ENCODE assay signal across 1 cellular context in genomic region chr1:158732524-158732923, GRCh38.
TF ChIP-seq lines count a peak whose summit lies in the region.

No MANE protein-coding gene starts in this region.

TF ChIP-seq in K562, 482 proteins besides CTCF, POLR2A, EP300 and RAD21 (continued from another document):
- TF ChIP-seq, protein P1, sequence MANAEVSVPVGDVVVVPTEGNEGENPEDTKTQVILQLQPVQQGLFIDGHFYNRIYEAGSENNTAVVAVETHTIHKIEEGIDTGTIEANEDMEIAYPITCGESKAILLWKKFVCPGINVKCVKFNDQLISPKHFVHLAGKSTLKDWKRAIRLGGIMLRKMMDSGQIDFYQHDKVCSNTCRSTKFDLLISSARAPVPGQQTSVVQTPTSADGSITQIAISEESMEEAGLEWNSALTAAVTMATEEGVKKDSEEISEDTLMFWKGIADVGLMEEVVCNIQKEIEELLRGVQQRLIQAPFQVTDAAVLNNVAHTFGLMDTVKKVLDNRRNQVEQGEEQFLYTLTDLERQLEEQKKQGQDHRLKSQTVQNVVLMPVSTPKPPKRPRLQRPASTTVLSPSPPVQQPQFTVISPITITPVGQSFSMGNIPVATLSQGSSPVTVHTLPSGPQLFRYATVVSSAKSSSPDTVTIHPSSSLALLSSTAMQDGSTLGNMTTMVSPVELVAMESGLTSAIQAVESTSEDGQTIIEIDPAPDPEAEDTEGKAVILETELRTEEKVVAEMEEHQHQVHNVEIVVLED (CRISPR knock-in tag; IDR thresholded peaks at IDR 0.05) = no peak
- peak; percentile 51; the same call in 1 of the 2 replicates for TF ChIP-seq SOX6 (IDR thresholded peaks at IDR 0.05)
- TF ChIP-seq, protein P2, sequence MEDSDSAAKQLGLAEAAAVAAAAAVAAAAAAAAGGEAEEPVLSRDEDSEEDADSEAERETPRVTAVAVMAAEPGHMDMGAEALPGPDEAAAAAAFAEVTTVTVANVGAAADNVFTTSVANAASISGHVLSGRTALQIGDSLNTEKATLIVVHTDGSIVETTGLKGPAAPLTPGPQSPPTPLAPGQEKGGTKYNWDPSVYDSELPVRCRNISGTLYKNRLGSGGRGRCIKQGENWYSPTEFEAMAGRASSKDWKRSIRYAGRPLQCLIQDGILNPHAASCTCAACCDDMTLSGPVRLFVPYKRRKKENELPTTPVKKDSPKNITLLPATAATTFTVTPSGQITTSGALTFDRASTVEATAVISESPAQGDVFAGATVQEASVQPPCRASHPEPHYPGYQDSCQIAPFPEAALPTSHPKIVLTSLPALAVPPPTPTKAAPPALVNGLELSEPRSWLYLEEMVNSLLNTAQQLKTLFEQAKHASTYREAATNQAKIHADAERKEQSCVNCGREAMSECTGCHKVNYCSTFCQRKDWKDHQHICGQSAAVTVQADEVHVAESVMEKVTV (CRISPR knock-in tag; IDR thresholded peaks at IDR 0.05) = no peak
- TF ChIP-seq, protein P3, sequence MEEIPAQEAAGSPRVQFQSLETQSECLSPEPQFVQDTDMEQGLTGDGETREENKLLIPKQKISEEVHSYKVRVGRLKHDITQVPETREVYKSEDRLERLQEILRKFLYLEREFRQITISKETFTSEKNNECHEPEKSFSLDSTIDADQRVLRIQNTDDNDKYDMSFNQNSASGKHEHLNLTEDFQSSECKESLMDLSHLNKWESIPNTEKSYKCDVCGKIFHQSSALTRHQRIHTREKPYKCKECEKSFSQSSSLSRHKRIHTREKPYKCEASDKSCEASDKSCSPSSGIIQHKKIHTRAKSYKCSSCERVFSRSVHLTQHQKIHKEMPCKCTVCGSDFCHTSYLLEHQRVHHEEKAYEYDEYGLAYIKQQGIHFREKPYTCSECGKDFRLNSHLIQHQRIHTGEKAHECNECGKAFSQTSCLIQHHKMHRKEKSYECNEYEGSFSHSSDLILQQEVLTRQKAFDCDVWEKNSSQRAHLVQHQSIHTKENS (CRISPR knock-in tag; IDR thresholded peaks at IDR 0.05) = no peak
- no peak for TF ChIP-seq CTCFL (IDR thresholded peaks at IDR 0.05; ENCODE audit: borderline replicate concordance, insufficient read depth, low read depth, low read length, poor library complexity, severe bottlenecking)
- TF ChIP-seq, protein P4, sequence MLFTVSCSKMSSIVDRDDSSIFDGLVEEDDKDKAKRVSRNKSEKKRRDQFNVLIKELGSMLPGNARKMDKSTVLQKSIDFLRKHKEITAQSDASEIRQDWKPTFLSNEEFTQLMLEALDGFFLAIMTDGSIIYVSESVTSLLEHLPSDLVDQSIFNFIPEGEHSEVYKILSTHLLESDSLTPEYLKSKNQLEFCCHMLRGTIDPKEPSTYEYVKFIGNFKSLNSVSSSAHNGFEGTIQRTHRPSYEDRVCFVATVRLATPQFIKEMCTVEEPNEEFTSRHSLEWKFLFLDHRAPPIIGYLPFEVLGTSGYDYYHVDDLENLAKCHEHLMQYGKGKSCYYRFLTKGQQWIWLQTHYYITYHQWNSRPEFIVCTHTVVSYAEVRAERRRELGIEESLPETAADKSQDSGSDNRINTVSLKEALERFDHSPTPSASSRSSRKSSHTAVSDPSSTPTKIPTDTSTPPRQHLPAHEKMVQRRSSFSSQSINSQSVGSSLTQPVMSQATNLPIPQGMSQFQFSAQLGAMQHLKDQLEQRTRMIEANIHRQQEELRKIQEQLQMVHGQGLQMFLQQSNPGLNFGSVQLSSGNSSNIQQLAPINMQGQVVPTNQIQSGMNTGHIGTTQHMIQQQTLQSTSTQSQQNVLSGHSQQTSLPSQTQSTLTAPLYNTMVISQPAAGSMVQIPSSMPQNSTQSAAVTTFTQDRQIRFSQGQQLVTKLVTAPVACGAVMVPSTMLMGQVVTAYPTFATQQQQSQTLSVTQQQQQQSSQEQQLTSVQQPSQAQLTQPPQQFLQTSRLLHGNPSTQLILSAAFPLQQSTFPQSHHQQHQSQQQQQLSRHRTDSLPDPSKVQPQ (CRISPR knock-in tag; IDR thresholded peaks at IDR 0.05; ENCODE audit: borderline replicate concordance) = no peak
- TF ChIP-seq TCF3 (CRISPR knock-in tag; IDR thresholded peaks at IDR 0.05) = peak; percentile 73
- no peak for TF ChIP-seq NR4A1 (CRISPR knock-in tag; IDR thresholded peaks at IDR 0.05)
- no peak for TF ChIP-seq NR4A1 (tag; IDR thresholded peaks at IDR 0.05)
- no peak for TF ChIP-seq RUNX1 (IDR thresholded peaks at IDR 0.05; ENCODE audit: low read depth)
- TF ChIP-seq, protein P5, sequence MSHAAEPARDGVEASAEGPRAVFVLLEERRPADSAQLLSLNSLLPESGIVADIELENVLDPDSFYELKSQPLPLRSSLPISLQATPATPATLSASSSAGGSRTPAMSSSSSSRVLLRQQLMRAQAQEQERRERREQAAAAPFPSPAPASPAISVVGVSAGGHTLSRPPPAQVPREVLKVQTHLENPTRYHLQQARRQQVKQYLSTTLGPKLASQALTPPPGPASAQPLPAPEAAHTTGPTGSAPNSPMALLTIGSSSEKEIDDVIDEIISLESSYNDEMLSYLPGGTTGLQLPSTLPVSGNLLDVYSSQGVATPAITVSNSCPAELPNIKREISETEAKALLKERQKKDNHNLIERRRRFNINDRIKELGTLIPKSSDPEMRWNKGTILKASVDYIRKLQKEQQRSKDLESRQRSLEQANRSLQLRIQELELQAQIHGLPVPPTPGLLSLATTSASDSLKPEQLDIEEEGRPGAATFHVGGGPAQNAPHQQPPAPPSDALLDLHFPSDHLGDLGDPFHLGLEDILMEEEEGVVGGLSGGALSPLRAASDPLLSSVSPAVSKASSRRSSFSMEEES (CRISPR knock-in tag; IDR thresholded peaks at IDR 0.05) = no peak
- TF ChIP-seq ZBTB43 (CRISPR knock-in tag; IDR thresholded peaks at IDR 0.05) = no peak
- TF ChIP-seq TCF7 (IDR thresholded peaks at IDR 0.05; ENCODE audit: borderline replicate concordance) = no peak
- no peak for TF ChIP-seq CBX3 (IDR thresholded peaks at IDR 0.05; ENCODE audit: borderline replicate concordance in 1 of 2, low read length in 2 of 2)
- TF ChIP-seq ZNF699 (CRISPR knock-in tag; IDR thresholded peaks at IDR 0.05; ENCODE audit: insufficient replicate concordance) = no peak
- peak; percentile 57; the same call in 1 of the 2 replicates for TF ChIP-seq LEF1 (IDR thresholded peaks at IDR 0.05)
- TF ChIP-seq ZNF174 (CRISPR knock-in tag; IDR thresholded peaks at IDR 0.05) = no peak
- peak; percentile 92 for TF ChIP-seq TEAD4 (IDR thresholded peaks at IDR 0.05; ENCODE audit: low read length)
- no peak for TF ChIP-seq TEAD4 (CRISPR knock-in tag; IDR thresholded peaks at IDR 0.05; ENCODE audit: borderline replicate concordance)
- TF ChIP-seq EZH2 (IDR thresholded peaks at IDR 0.05; ENCODE audit: borderline replicate concordance, low read depth, low read length) = no peak
- TF ChIP-seq YBX1 (IDR thresholded peaks at IDR 0.05) = no peak
- TF ChIP-seq RHOXF2B (CRISPR knock-in tag; conservative IDR thresholded peaks at IDR 0.05) = no peak
- no peak for TF ChIP-seq TGIF2 (CRISPR knock-in tag; IDR thresholded peaks at IDR 0.05)
- no peak for TF ChIP-seq HCFC1 (IDR thresholded peaks at IDR 0.05; ENCODE audit: low read depth, low read length)
- no peak for TF ChIP-seq SRSF1 (IDR thresholded peaks at IDR 0.05; ENCODE audit: low read depth, low read length)
- TF ChIP-seq E2F4 (CRISPR knock-in tag; IDR thresholded peaks at IDR 0.05; ENCODE audit: low read depth) = no peak
- no peak for TF ChIP-seq CUX1 (CRISPR knock-in tag; IDR thresholded peaks at IDR 0.05)
- TF ChIP-seq FOSL1 (tag; conservative IDR thresholded peaks at IDR 0.05) = 0 out of 2 replicates have a peak, but pooled peaks have one; percentile 19
- TF ChIP-seq NCOA4 (IDR thresholded peaks at IDR 0.05; ENCODE audit: partially characterized antibody) = no peak
- no peak for TF ChIP-seq ESRRB (CRISPR knock-in tag; IDR thresholded peaks at IDR 0.05; ENCODE audit: borderline replicate concordance)
- no peak for TF ChIP-seq ZNF830 (CRISPR knock-in tag; IDR thresholded peaks at IDR 0.05)
- TF ChIP-seq ZNF140 (CRISPR knock-in tag; IDR thresholded peaks at IDR 0.05) = no peak
- peak; percentile 91 for TF ChIP-seq SMARCA4 (IDR thresholded peaks at IDR 0.05)
- TF ChIP-seq, protein P6, sequence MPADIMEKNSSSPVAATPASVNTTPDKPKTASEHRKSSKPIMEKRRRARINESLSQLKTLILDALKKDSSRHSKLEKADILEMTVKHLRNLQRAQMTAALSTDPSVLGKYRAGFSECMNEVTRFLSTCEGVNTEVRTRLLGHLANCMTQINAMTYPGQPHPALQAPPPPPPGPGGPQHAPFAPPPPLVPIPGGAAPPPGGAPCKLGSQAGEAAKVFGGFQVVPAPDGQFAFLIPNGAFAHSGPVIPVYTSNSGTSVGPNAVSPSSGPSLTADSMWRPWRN (IDR thresholded peaks at IDR 0.05; ENCODE audit: low read depth) = no peak
